17 cellular contexts compared by ENCODE assay signal in genomic region chr2:26144031-26144430, GRCh38. TPM values are rescaled to one million over a fixed set of nuclear protein-coding genes. Genes with fewer than 3 reads are reported as not detected.
DNase-seq lines count a peak whose midpoint lies in the region; ATAC-seq, FAIRE-seq and TF ChIP-seq lines count a peak whose summit lies in the region.
"Had no signal": no experiment of that assay in that cellular context is flagged by ENCODE, and none has a peak within 500 bp of the region (broad histone marks: within the 10 kb centered on the region; RNA-seq: fewer than 3 reads in every experiment).

No MANE protein-coding gene starts in this region.

- in situ Hi-C loops in K562 (cut with MboI) = no loop called here

- no peak overlapping the region for H3K27ac ChIP-seq in K562 (ENCODE audit: extremely low read depth, low read depth, low read length)
- H3K27ac ChIP-seq: upper lobe of right lung had no signal

- no peak overlapping the region for H3K9ac ChIP-seq in K562 (ENCODE audit: insufficient read depth in 1 of 2, low read depth in 2 of 2, low read length in 2 of 2)

- intact Hi-C loops in K562 (cut with micrococcal nuclease) = loop anchor here (2.0 kb wide), 1 partner anchor 537 kb away; no protein-coding TSS in a partner anchor

- no peaks in the 10 kb centered on the region for H3K79me2 ChIP-seq in K562 (ENCODE audit: control insufficient read depth, insufficient read depth, low read length)

- no peaks in the 10 kb centered on the region for H3K9me1 ChIP-seq in K562 (ENCODE audit: control insufficient read depth, insufficient read depth, low read length)

- H3K9me3 ChIP-seq in K562 (replicated peaks; ENCODE audit: control insufficient read depth, insufficient read depth, low read depth, low read length) = no peaks in the 10 kb centered on the region
- H3K9me3 ChIP-seq: upper lobe of right lung had no signal

- no peak for TF ChIP-seq POLR2A in K562 (conservative IDR thresholded peaks at IDR 0.05)

- no peak for FAIRE-seq in K562 (lab: Jason Lieb, UNC)
- FAIRE-seq: H54 had no signal

- no peaks in the 10 kb centered on the region for H3K36me3 ChIP-seq in K562 (ENCODE audit: control insufficient read depth, insufficient read depth, low read length)
- H3K36me3 ChIP-seq: upper lobe of right lung had no signal

- peak; percentile 47 to 52 for DNase-seq in NOMO-1 (lab: John Stamatoyannopoulos, UW; ENCODE audit: unreplicated experiment in 2 of 2)
- no peak for DNase-seq in NOMO-1 treated with dmso at 0.1 percent for 144 hours (lab: John Stamatoyannopoulos, UW; ENCODE audit: unreplicated experiment)
- DNase-seq in NCI-H2029 treated with DMSO at 0.1 percent for 48 hours (lab: John Stamatoyannopoulos, UW) = peak; percentile 21
- DNase-seq in K562 (ENCODE audit: extremely low read depth in 1 of 4, low spot score in 3 of 4) = peak in 1 of 4 experiments; percentile 23
- DNase-seq in type B pancreatic cell (ENCODE audit: extremely low spot score, unreplicated experiment) = no peak
- no peak for DNase-seq in naive thymus-derived CD8-positive, alpha-beta T cell
- DNase-seq in hepatic stellate cell (ENCODE audit: low spot score) = no peak
- no peak for DNase-seq in hypothalamus (lab: John Stamatoyannopoulos, UW)
- DNase-seq: activated CD4-positive, alpha-beta T cell treated with anti-CD3 and anti-CD28 coated beads for 4 hours; activated naive CD8-positive, alpha-beta T cell treated with anti-CD3 and anti-CD28 coated beads, Interleukin-2, amount 10 ng/mL, durations not matched to agents 7 days and 5 days; effector memory CD8-positive, alpha-beta T cell; foreskin fibroblast; mammary epithelial cell; NCI-H2171; upper lobe of right lung had no signal

- no peak overlapping the region for H2AFZ ChIP-seq in K562 (ENCODE audit: low read depth, low read length)

- CTCF ChIA-PET in K562 (lab: Yijun Ruan, JAX; ENCODE audit: low intra/inter-chr PET ratio) = interaction anchor here (0.7 to 3.6 kb wide), 5 partner anchors 153 to 537 kb away, joined by 4 to 50 read pairs (median 9); no protein-coding TSS in a partner anchor

- 0 out of 4 replicates have a peak, but pooled peaks of 1 of the 2 experiments have one; percentile 16 for TF ChIP-seq RAD21 in K562 (CRISPR knock-in tag; conservative IDR thresholded peaks at IDR 0.05 in 1 of 2, IDR thresholded peaks at IDR 0.05 in 1 of 2)

- H3K4me3 ChIP-seq in K562 = no peak overlapping the region
- H3K4me3 ChIP-seq: upper lobe of right lung had no signal

- H3K9me3 Mint-ChIP-seq in type B pancreatic cell = no peaks in the 10 kb centered on the region
- no peaks in the 10 kb centered on the region for H3K9me3 Mint-ChIP-seq in naive thymus-derived CD8-positive, alpha-beta T cell
- H3K9me3 Mint-ChIP-seq: activated naive CD8-positive, alpha-beta T cell treated with anti-CD3 and anti-CD28 coated beads, Interleukin-2, amount 10 ng/mL, durations not matched to agents 7 days and 5 days; effector memory CD8-positive, alpha-beta T cell; stimulated activated effector memory CD8-positive, alpha-beta T cell treated with anti-CD3 and anti-CD28 coated beads, Interleukin-12 subunit alpha, Interleukin-12 subunit beta, amount 100 ng/mL, for 72 hours had no signal

- POLR2A ChIA-PET in K562 (lab: Yijun Ruan, JAX) = interaction anchor here (0.6 kb wide), 1 partner anchor 84 kb away, joined by 3 read pairs; no protein-coding TSS in a partner anchor
- POLR2A ChIA-PET in naive thymus-derived CD8-positive, alpha-beta T cell (lab: Charles Lee) = interaction anchor here (0.6 to 1.2 kb wide), 2 partner anchors 152 to 473 kb away, joined by 3 to 5 read pairs; no protein-coding TSS in a partner anchor

- H3K4me1 Mint-ChIP-seq in type B pancreatic cell (ENCODE audit: unreplicated experiment) = peaks cover 5% of the 10 kb centered on the region
- H3K4me1 Mint-ChIP-seq in naive thymus-derived CD8-positive, alpha-beta T cell = peaks cover 2 to 6% (median 3%) of the 10 kb centered on the region in 4 donors
- H3K4me1 Mint-ChIP-seq: activated naive CD8-positive, alpha-beta T cell treated with anti-CD3 and anti-CD28 coated beads, Interleukin-2, amount 10 ng/mL, durations not matched to agents 7 days and 5 days; stimulated activated effector memory CD8-positive, alpha-beta T cell treated with anti-CD3 and anti-CD28 coated beads, Interleukin-12 subunit alpha, Interleukin-12 subunit beta, amount 100 ng/mL, for 72 hours had no signal

- peak overlapping the region; percentile 18 for H3K27ac Mint-ChIP-seq in type B pancreatic cell
- H3K27ac Mint-ChIP-seq in naive thymus-derived CD8-positive, alpha-beta T cell = no peak overlapping the region
- H3K27ac Mint-ChIP-seq: activated naive CD8-positive, alpha-beta T cell treated with anti-CD3 and anti-CD28 coated beads, Interleukin-2, amount 10 ng/mL, durations not matched to agents 7 days and 5 days had no signal

- no peak overlapping the region for H3K4me3 Mint-ChIP-seq in type B pancreatic cell
- H3K4me3 Mint-ChIP-seq in naive thymus-derived CD8-positive, alpha-beta T cell = no peak overlapping the region
- H3K4me3 Mint-ChIP-seq: activated naive CD8-positive, alpha-beta T cell treated with anti-CD3 and anti-CD28 coated beads, Interleukin-2, amount 10 ng/mL, durations not matched to agents 7 days and 5 days; effector memory CD8-positive, alpha-beta T cell; stimulated activated effector memory CD8-positive, alpha-beta T cell treated with anti-CD3 and anti-CD28 coated beads, Interleukin-12 subunit alpha, Interleukin-12 subunit beta, amount 100 ng/mL, for 72 hours had no signal

- peaks cover 9% of the 10 kb centered on the region for H3K27me3 Mint-ChIP-seq in type B pancreatic cell
- H3K27me3 Mint-ChIP-seq in naive thymus-derived CD8-positive, alpha-beta T cell = peaks cover 0 to 3% (median 0%) of the 10 kb centered on the region in 5 donors
- H3K27me3 Mint-ChIP-seq: activated naive CD8-positive, alpha-beta T cell treated with anti-CD3 and anti-CD28 coated beads, Interleukin-2, amount 10 ng/mL, durations not matched to agents 7 days and 5 days had no signal

- ATAC-seq in K562 = peak; percentile 17; the same call in 2 of the 3 replicates
- no peak for ATAC-seq in naive thymus-derived CD8-positive, alpha-beta T cell
- ATAC-seq: effector memory CD8-positive, alpha-beta T cell; stimulated activated effector memory CD8-positive, alpha-beta T cell treated with anti-CD3 and anti-CD28 coated beads, Interleukin-12 subunit alpha, Interleukin-12 subunit beta, amount 100 ng/mL, for 72 hours; upper lobe of right lung had no signal

- H3K4me2 ChIP-seq in K562 (ENCODE audit: insufficient read depth, low read length) = peak overlapping the region; percentile 10; the same call in 1 of the 2 replicates

- H3K4me1 ChIP-seq in K562 (replicated peaks in 1 of 2; ENCODE audit: control insufficient read depth in 2 of 2, insufficient read depth in 2 of 2, low read length in 2 of 2) = peaks cover 5 to 13% of the 10 kb centered on the region in 2 experiments; a peak in 3 of 5 replicates

- no peak for TF ChIP-seq CTCF in K562 (IDR thresholded peaks at IDR 0.05 in 2 of 3, conservative IDR thresholded peaks at IDR 0.05 in 1 of 3; ENCODE audit: insufficient read depth in 2 of 3, low read depth in 1 of 3, low read length in 3 of 3)
- no peak for TF ChIP-seq CTCF in type B pancreatic cell (conservative IDR thresholded peaks at IDR 0.05)

- no peaks in the 10 kb centered on the region for H3K36me3 Mint-ChIP-seq in type B pancreatic cell
- no peaks in the 10 kb centered on the region for H3K36me3 Mint-ChIP-seq in naive thymus-derived CD8-positive, alpha-beta T cell
- H3K36me3 Mint-ChIP-seq: activated naive CD8-positive, alpha-beta T cell treated with anti-CD3 and anti-CD28 coated beads, Interleukin-2, amount 10 ng/mL, durations not matched to agents 7 days and 5 days had no signal

- TF ChIP-seq EP300 in K562 (IDR thresholded peaks at IDR 0.05; ENCODE audit: low read length) = 0 out of 2 replicates have a peak, but pooled peaks have one; percentile 14

- WGBS in K562 (ENCODE audit: insufficient coverage, low coverage, missing lambda C conversion rate) = 3% methylated on average over 6 of the region's 7 CpGs

- no peaks in the 10 kb centered on the region for H4K20me1 ChIP-seq in K562 (replicated peaks; ENCODE audit: control insufficient read depth, insufficient read depth, low read length)

- BruUV-seq in K562 (replicated peaks; lab: Mats Ljungman, UMichigan) = no TSS peak

- peaks cover 4 to 6% of the 10 kb centered on the region in 2 experiments; a peak in 2 of 5 replicates for H3K27me3 ChIP-seq in K562 (ENCODE audit: control insufficient read depth in 2 of 2, insufficient read depth in 2 of 2, low read length in 2 of 2)
- H3K27me3 ChIP-seq: upper lobe of right lung had no signal

TF ChIP-seq in K562, 482 proteins besides CTCF, POLR2A, EP300 and RAD21 (continues in another document):
- TF ChIP-seq LARP7 (IDR thresholded peaks at IDR 0.05) = no peak
- TF ChIP-seq PHF21A (IDR thresholded peaks at IDR 0.05; ENCODE audit: borderline replicate concordance, low read depth) = no peak
- peak; percentile 55; the same call in 1 of the 2 replicates for TF ChIP-seq ELF1 (tag; IDR thresholded peaks at IDR 0.05)
- peak; percentile 63; the same call in 1 of the 2 replicates for TF ChIP-seq ESRRA (IDR thresholded peaks at IDR 0.05; ENCODE audit: borderline replicate concordance, low read depth)

RNA-seq across cellular contexts. Expression of gene GAREM2, which starts 28.9 kb away (rescaled TPM):
- total RNA-seq in K562 (2011; cell fraction: chromatin; rRNA removed; ENCODE audit: low replicate concordance) = 9.3 and 20.6 TPM in 2 replicates
- total RNA-seq in K562 (2011; cell fraction: nucleolus; rRNA removed) = 11.8 and 13.2 TPM in 2 replicates
- total RNA-seq in K562 (2011; cell fraction: nucleoplasm; rRNA removed) = 12.0 and 16.1 TPM in 2 replicates
- total RNA-seq in K562 (2014; rRNA removed) (2.5 and 4.7 TPM in 2 replicates), K562 (2014; rRNA removed; fragmentation: Illumina TruSeq; extraction: Trizol) (1.3 and 1.7 TPM in 2 replicates), K562 (2015; rRNA removed; fragmentation: Illumina TruSeq; extraction: Trizol) (1.5 and 1.7 TPM in 2 replicates), K562 (2021) (11.5 and 12.4 TPM in 2 replicates), type B pancreatic cell (ENCODE audit: low replicate concordance) (3.1 and 16.9 TPM in 2 replicates)
- polyA plus RNA-seq in K562 (2011; rRNA removed) (4.6 and 5.0 TPM in 2 replicates), K562 (2014; fragmentation: Illumina TruSeq; extraction: Trizol) (5.4 and 6.9 TPM in 2 replicates), K562 (2014; fragmentation: Nextera tagmentation; extraction: Ambion mirVana) (1 to 10 TPM; 1.7 to 2.2 TPM), K562 (2014; rRNA removed) (4.6 and 7.6 TPM in 2 replicates)
- 6.3 and 10.6 TPM in 2 replicates for polyA plus RNA-seq in K562 (2011; cell fraction: cytosol; rRNA removed)
- 9.6 and 16.4 TPM in 2 replicates for polyA plus RNA-seq in K562 (2011; cell fraction: nucleus; rRNA removed)
- 6.7 and 10.0 TPM in 2 replicates for polyA plus RNA-seq in K562 (2012)
- polyA minus RNA-seq in K562 (2011; rRNA and poly(A)+ RNA removed) = 2.9 and 4.5 TPM in 2 replicates
- 4.6 and 5.2 TPM in 2 replicates for polyA minus RNA-seq in K562 (2011; cell fraction: cytosol; rRNA and poly(A)+ RNA removed)
- 3.2 and 3.7 TPM in 2 replicates for polyA minus RNA-seq in K562 (2011; cell fraction: nucleus; rRNA and poly(A)+ RNA removed)
- 1 to 10 TPM; 4.3 to 5.9 TPM for total RNA-seq in naive thymus-derived CD8-positive, alpha-beta T cell
- 1 to 10 TPM in 2 of 3 donors, under 1 TPM in 1; 0.74 to 2.6 (median 1.5) TPM for polyA plus RNA-seq in naive thymus-derived CD8-positive, alpha-beta T cell

Comparison
In these comparisons a context has a peak if more than half of its experiments do, and no peak if none do; other contexts are left out.
1. DNase-seq: peak in NOMO-1 (2 of 2) and NCI-H2029 treated with DMSO at 0.1 percent for 48 hours (single experiment); none in NOMO-1 treated with dmso at 0.1 percent for 144 hours (single experiment), type B pancreatic cell (single experiment), naive thymus-derived CD8-positive, alpha-beta T cell (0 of 10), hepatic stellate cell (single experiment) and hypothalamus (0 of 51).